Comparison of ENCODE assay signal across 17 cellular contexts in genomic region chr12:51442324-51442723, GRCh38. TPM values are rescaled to one million over a fixed set of nuclear protein-coding genes. Genes with fewer than 3 reads are reported as not detected.
DNase-seq lines count a peak whose midpoint lies in the region; ATAC-seq and TF ChIP-seq lines count a peak whose summit lies in the region.
"Had no signal": no experiment of that assay in that cellular context is flagged by ENCODE, and none has a peak within 500 bp of the region (broad histone marks: within the 10 kb centered on the region; RNA-seq: fewer than 3 reads in every experiment).

No MANE protein-coding gene starts in this region.

- no peaks in the 10 kb centered on the region for H3K9me2 ChIP-seq in SK-N-SH

- TF ChIP-seq CTCF in SK-N-SH (IDR thresholded peaks at IDR 0.05) (no peak), chondrocyte (IDR thresholded peaks at IDR 0.05) (no peak)

- no peak overlapping the region for H3K4me3 Mint-ChIP-seq in chondrocyte (ENCODE audit: unreplicated experiment)
- H3K4me3 Mint-ChIP-seq: CD8-positive, alpha-beta T cell; memory B cell; nephron progenitor cell; stimulated activated naive CD8-positive, alpha-beta T cell treated with anti-CD3 and anti-CD28 coated beads, Interleukin-15, amount 100 ng/mL, for 72 hours had no signal

- no peaks in the 10 kb centered on the region for H3K4me1 ChIP-seq in SK-N-SH (ENCODE audit: control insufficient read depth in 1 of 2, insufficient read depth in 2 of 2, low read depth in 1 of 2, low read length in 1 of 2)

- no peaks in the 10 kb centered on the region for H4K20me1 ChIP-seq in SK-N-SH (ENCODE audit: insufficient read depth)

- H3F3A ChIP-seq in SK-N-SH (replicated peaks; ENCODE audit: insufficient read depth): no peaks in the 10 kb centered on the region

- CTCF ChIA-PET in SK-N-SH (lab: Yijun Ruan, JAX): no interaction called here

- POLR2A ChIA-PET in SK-N-SH (lab: Yijun Ruan, JAX): interaction anchor here (0.6 kb wide), 1 partner anchor 1611 kb away, joined by 5 read pairs; no protein-coding TSS in a partner anchor

- H3K4me2 ChIP-seq in SK-N-SH: 0 out of 2 replicates have a peak overlapping the region, but pooled peaks have one; percentile 4

- no peak overlapping the region for H2AFZ ChIP-seq in SK-N-SH (ENCODE audit: low read depth)

- no peaks in the 10 kb centered on the region for H3K9me3 Mint-ChIP-seq in chondrocyte (ENCODE audit: low read depth)
- H3K9me3 Mint-ChIP-seq: CD8-positive, alpha-beta T cell; memory B cell; nephron progenitor cell; stimulated activated naive CD8-positive, alpha-beta T cell treated with anti-CD3 and anti-CD28 coated beads, Interleukin-15, amount 100 ng/mL, for 72 hours had no signal

- H3K27ac ChIP-seq in SK-N-SH (ENCODE audit: low read depth in 2 of 2, low read length in 1 of 2) (no peak overlapping the region; a peak in 1 of 4 replicates), layer of hippocampus (ENCODE audit: low read depth, low read length) (peak overlapping the region; percentile 38), substantia nigra (ENCODE audit: low read depth, low read length, poor library complexity, severe bottlenecking) (peak overlapping the region; percentile 2)

- no peaks in the 10 kb centered on the region for H3K36me3 Mint-ChIP-seq in chondrocyte (ENCODE audit: low read depth)
- H3K36me3 Mint-ChIP-seq: CD8-positive, alpha-beta T cell had no signal

- TF ChIP-seq RAD21 in SK-N-SH (IDR thresholded peaks at IDR 0.05; ENCODE audit: low read length): no peak

- 60% methylated on average over 4 of the region's 4 CpGs for WGBS in SK-N-SH (ENCODE audit: low lambda C conversion rate)

- no peak overlapping the region for H3K9ac ChIP-seq in SK-N-SH

- no peaks in the 10 kb centered on the region for H3K79me2 ChIP-seq in SK-N-SH (ENCODE audit: insufficient read depth)

- ATAC-seq in SK-N-SH treated with all-trans-retinoic acid at 6 μM for 48 hours (no peak), GM18907 (IDR thresholded peaks at IDR 0.05; ENCODE audit: unreplicated experiment) (no peak), HG03520 (IDR thresholded peaks at IDR 0.05; ENCODE audit: unreplicated experiment) (no peak)
- ATAC-seq: CD8-positive, alpha-beta T cell; Right ventricle myocardium inferior; stimulated activated naive CD8-positive, alpha-beta T cell treated with anti-CD3 and anti-CD28 coated beads, Interleukin-15, amount 100 ng/mL, for 72 hours had no signal

- no peaks in the 10 kb centered on the region for H3K9me3 ChIP-seq in SK-N-SH

- no peak for DNase-seq in SK-N-SH
- no peak for DNase-seq in chondrocyte (ENCODE audit: low spot score)
- DNase-seq in substantia nigra (lab: John Stamatoyannopoulos, UW): peak in 3 of 49 donors; percentile 5 to 15 (median 14)
- no peak for DNase-seq in hepatic stellate cell (ENCODE audit: low spot score)
- DNase-seq: 8988T; activated CD4-positive, CD25-positive, alpha-beta regulatory T cell; CD8-positive, alpha-beta T cell; DND-41; nephron progenitor cell; stimulated activated naive CD8-positive, alpha-beta T cell treated with anti-CD3 and anti-CD28 coated beads, Interleukin-15, amount 100 ng/mL, for 72 hours had no signal

- H3K36me3 ChIP-seq in SK-N-SH (replicated peaks in 1 of 2; ENCODE audit: control insufficient read depth in 1 of 2, insufficient read depth in 2 of 2, low read length in 1 of 2): no peaks in the 10 kb centered on the region

- peaks cover 17% of the 10 kb centered on the region for H3K4me1 Mint-ChIP-seq in chondrocyte (ENCODE audit: low read depth)
- H3K4me1 Mint-ChIP-seq: memory B cell, nephron progenitor cell had no signal

- TF ChIP-seq EP300 in SK-N-SH (IDR thresholded peaks at IDR 0.05; ENCODE audit: borderline replicate concordance in 1 of 2, low read depth in 1 of 2, low read length in 1 of 2): no peak

- no peaks in the 10 kb centered on the region for H3K27me3 Mint-ChIP-seq in chondrocyte (ENCODE audit: low read depth)
- H3K27me3 Mint-ChIP-seq: memory B cell; stimulated activated naive CD8-positive, alpha-beta T cell treated with anti-CD3 and anti-CD28 coated beads, Interleukin-15, amount 100 ng/mL, for 72 hours had no signal

- H3K27ac Mint-ChIP-seq in chondrocyte (ENCODE audit: unreplicated experiment): peak overlapping the region; percentile 90
- H3K27ac Mint-ChIP-seq: CD8-positive, alpha-beta T cell; memory B cell; nephron progenitor cell; stimulated activated naive CD8-positive, alpha-beta T cell treated with anti-CD3 and anti-CD28 coated beads, Interleukin-15, amount 100 ng/mL, for 72 hours had no signal

- no peaks in the 10 kb centered on the region for H3K27me3 ChIP-seq in SK-N-SH (ENCODE audit: insufficient read depth)
- no peaks in the 10 kb centered on the region for H3K27me3 ChIP-seq in layer of hippocampus (ENCODE audit: control insufficient read depth, insufficient read depth, low read length)

- no peak overlapping the region for H3K4me3 ChIP-seq in SK-N-SH (ENCODE audit: low read depth in 2 of 2, low read length in 1 of 2)

TF ChIP-seq in SK-N-SH, 30 proteins besides CTCF, POLR2A, EP300 and RAD21 (continues in another document):
- TF ChIP-seq YY1 (IDR thresholded peaks at IDR 0.05; ENCODE audit: low read depth) (no peak), MXI1 (IDR thresholded peaks at IDR 0.05; ENCODE audit: low read depth, low read length) (no peak), GATA2 (CRISPR knock-in tag; IDR thresholded peaks at IDR 0.05) (no peak), POLR2AphosphoS5 (IDR thresholded peaks at IDR 0.05; ENCODE audit: low read depth, low read length) (no peak), FOXM1 (IDR thresholded peaks at IDR 0.05; ENCODE audit: low read depth) (no peak), SMC3 (IDR thresholded peaks at IDR 0.05; ENCODE audit: low read depth, low read length) (no peak), SIN3A (IDR thresholded peaks at IDR 0.05; ENCODE audit: borderline replicate concordance, low read depth, low read length) (no peak), TAF1 (IDR thresholded peaks at IDR 0.05; ENCODE audit: borderline replicate concordance, low read depth, low read length) (no peak), PBX3 (IDR thresholded peaks at IDR 0.05) (no peak)
- TF ChIP-seq, protein P1, sequence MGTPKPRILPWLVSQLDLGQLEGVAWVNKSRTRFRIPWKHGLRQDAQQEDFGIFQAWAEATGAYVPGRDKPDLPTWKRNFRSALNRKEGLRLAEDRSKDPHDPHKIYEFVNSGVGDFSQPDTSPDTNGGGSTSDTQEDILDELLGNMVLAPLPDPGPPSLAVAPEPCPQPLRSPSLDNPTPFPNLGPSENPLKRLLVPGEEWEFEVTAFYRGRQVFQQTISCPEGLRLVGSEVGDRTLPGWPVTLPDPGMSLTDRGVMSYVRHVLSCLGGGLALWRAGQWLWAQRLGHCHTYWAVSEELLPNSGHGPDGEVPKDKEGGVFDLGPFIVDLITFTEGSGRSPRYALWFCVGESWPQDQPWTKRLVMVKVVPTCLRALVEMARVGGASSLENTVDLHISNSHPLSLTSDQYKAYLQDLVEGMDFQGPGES (IDR thresholded peaks at IDR 0.05; ENCODE audit: low read depth, low read length): no peak

TF ChIP-seq in SK-N-SH treated with all-trans-retinoic acid at 6 μM for 48 hours, 23 proteins besides CTCF, POLR2A, EP300 and RAD21 (continues in another document):
- no peak for TF ChIP-seq RARB (CRISPR knock-in tag; IDR thresholded peaks at IDR 0.05)
- no peak for TF ChIP-seq GLIS3 (CRISPR knock-in tag; IDR thresholded peaks at IDR 0.05)
- no peak for TF ChIP-seq SNAI2 (CRISPR knock-in tag; IDR thresholded peaks at IDR 0.05)
- TF ChIP-seq, protein P2, sequence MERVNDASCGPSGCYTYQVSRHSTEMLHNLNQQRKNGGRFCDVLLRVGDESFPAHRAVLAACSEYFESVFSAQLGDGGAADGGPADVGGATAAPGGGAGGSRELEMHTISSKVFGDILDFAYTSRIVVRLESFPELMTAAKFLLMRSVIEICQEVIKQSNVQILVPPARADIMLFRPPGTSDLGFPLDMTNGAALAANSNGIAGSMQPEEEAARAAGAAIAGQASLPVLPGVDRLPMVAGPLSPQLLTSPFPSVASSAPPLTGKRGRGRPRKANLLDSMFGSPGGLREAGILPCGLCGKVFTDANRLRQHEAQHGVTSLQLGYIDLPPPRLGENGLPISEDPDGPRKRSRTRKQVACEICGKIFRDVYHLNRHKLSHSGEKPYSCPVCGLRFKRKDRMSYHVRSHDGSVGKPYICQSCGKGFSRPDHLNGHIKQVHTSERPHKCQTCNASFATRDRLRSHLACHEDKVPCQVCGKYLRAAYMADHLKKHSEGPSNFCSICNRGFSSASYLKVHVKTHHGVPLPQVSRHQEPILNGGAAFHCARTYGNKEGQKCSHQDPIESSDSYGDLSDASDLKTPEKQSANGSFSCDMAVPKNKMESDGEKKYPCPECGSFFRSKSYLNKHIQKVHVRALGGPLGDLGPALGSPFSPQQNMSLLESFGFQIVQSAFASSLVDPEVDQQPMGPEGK (CRISPR knock-in tag; IDR thresholded peaks at IDR 0.05; ENCODE audit: borderline replicate concordance): no peak
- no peak for TF ChIP-seq ZNF565 (CRISPR knock-in tag; conservative IDR thresholded peaks at IDR 0.05; ENCODE audit: low read depth)
- TF ChIP-seq ZC3H10 (CRISPR knock-in tag; IDR thresholded peaks at IDR 0.05): no peak
- no peak for TF ChIP-seq PPARA (CRISPR knock-in tag; IDR thresholded peaks at IDR 0.05; ENCODE audit: borderline replicate concordance)
- TF ChIP-seq TOX (CRISPR knock-in tag; IDR thresholded peaks at IDR 0.05; ENCODE audit: borderline replicate concordance): no peak
- TF ChIP-seq ZNF70 (CRISPR knock-in tag; IDR thresholded peaks at IDR 0.05): no peak
- TF ChIP-seq CSDC2 (CRISPR knock-in tag; IDR thresholded peaks at IDR 0.05): no peak
- no peak for TF ChIP-seq ZNF8 (CRISPR knock-in tag; IDR thresholded peaks at IDR 0.05)
- TF ChIP-seq OSR1 (CRISPR knock-in tag; IDR thresholded peaks at IDR 0.05): no peak
- TF ChIP-seq ESRRG (CRISPR knock-in tag; IDR thresholded peaks at IDR 0.05): no peak

RNA-seq across cellular contexts. Expression of gene SLC4A8, which starts 17.7 kb away (rescaled TPM):
- polyA plus RNA-seq in SK-N-SH (2012; rRNA removed): 3.6 and 5.2 TPM in 2 replicates
- polyA plus RNA-seq in SK-N-SH (2012; cell fraction: cytosol; rRNA removed): 3.9 TPM in 2 replicates
- polyA plus RNA-seq in SK-N-SH (2012; cell fraction: nucleus; rRNA removed): 4.2 and 4.9 TPM in 2 replicates
- total RNA-seq in chondrocyte: 2.4 to 5.4 TPM (median 2.7 TPM) in 3 replicates

RNA-seq across cellular contexts. Expression of gene GALNT6, which starts 51.1 kb away (rescaled TPM):
- 0.47 and 0.74 TPM in 2 replicates for polyA plus RNA-seq in SK-N-SH (2012; rRNA removed)
- 0.39 and 0.72 TPM in 2 replicates for polyA plus RNA-seq in SK-N-SH (2012; cell fraction: cytosol; rRNA removed)
- polyA plus RNA-seq in SK-N-SH (2012; cell fraction: nucleus; rRNA removed): 0.19 and 0.51 TPM in 2 replicates
- total RNA-seq in chondrocyte: 0.90 to 1.5 TPM (median 1.1 TPM) in 3 replicates
- total RNA-seq: NCI-H460 had no signal

Comparison
In these comparisons a context has a peak if more than half of its experiments do, and no peak if none do; other contexts are left out.
1. H3K27ac ChIP-seq: peak in layer of hippocampus (single experiment) and substantia nigra (single experiment); none in SK-N-SH (0 of 2).